Comparison of ENCODE assay signal across 20 cellular contexts in genomic region chr2:10460366-10460796, GRCh38. TPM values are rescaled to one million over a fixed set of nuclear protein-coding genes. Genes with fewer than 3 reads are reported as not detected.
A peak's percentile ranks its signal among the peaks of the same experiment; 100 is the strongest.
DNase-seq lines count a peak whose midpoint lies in the region; ATAC-seq and TF ChIP-seq lines count a peak whose summit lies in the region.
"Had no signal": no experiment of that assay in that cellular context is flagged by ENCODE, and none has a peak within 500 bp of the region (broad histone marks: within the 10 kb centered on the region; RNA-seq: fewer than 3 reads in every experiment).

No MANE protein-coding gene starts in this region.

- TF ChIP-seq CTCF in CD14-positive monocyte (IDR thresholded peaks at IDR 0.05) (no peak), DND-41 (IDR thresholded peaks at IDR 0.05; ENCODE audit: borderline replicate concordance, extremely low read depth, low read length, poor library complexity, severe bottlenecking) (no peak), parathyroid adenoma (IDR thresholded peaks at IDR 0.05) (peak; percentile 16), body of pancreas (IDR thresholded peaks at IDR 0.05) (no peak)

- no peaks in the 10 kb centered on the region for H4K20me1 ChIP-seq in DND-41 (ENCODE audit: insufficient read depth, low read length)

- H3K27me3 ChIP-seq in DND-41 (ENCODE audit: insufficient read depth, low read length, poor library complexity) (no peaks in the 10 kb centered on the region), SJCRH30 (no peaks in the 10 kb centered on the region), parathyroid adenoma (ENCODE audit: control insufficient read depth, insufficient read depth, low read length) (no peaks in the 10 kb centered on the region), body of pancreas (no peaks in the 10 kb centered on the region)

- no peak overlapping the region for H3K27ac Mint-ChIP-seq in CD14-positive monocyte
- no peak overlapping the region for H3K27ac Mint-ChIP-seq in activated CD4-positive, alpha-beta memory T cell treated with anti-CD3 and anti-CD28 coated beads for 36 hours
- H3K27ac Mint-ChIP-seq: CD4-positive, alpha-beta T cell had no signal

- H3K4me3 Mint-ChIP-seq in CD14-positive monocyte: no peak overlapping the region
- no peak overlapping the region for H3K4me3 Mint-ChIP-seq in activated CD4-positive, alpha-beta memory T cell treated with anti-CD3 and anti-CD28 coated beads for 36 hours
- H3K4me3 Mint-ChIP-seq: CD4-positive, alpha-beta T cell had no signal

- no peak overlapping the region for H3K4me3 ChIP-seq in DND-41 (ENCODE audit: low read depth in 1 of 2, low read length in 2 of 2)
- no peak overlapping the region for H3K4me3 ChIP-seq in SJCRH30
- H3K4me3 ChIP-seq in parathyroid adenoma (ENCODE audit: low read depth, low read length): no peak overlapping the region
- H3K4me3 ChIP-seq in body of pancreas: no peak overlapping the region

- intact Hi-C loops in CD14-positive monocyte (cut with micrococcal nuclease): no loop called here
- intact Hi-C loops in activated CD4-positive, alpha-beta memory T cell treated with anti-CD3 and anti-CD28 coated beads for 36 hours (cut with micrococcal nuclease): no loop called here
- intact Hi-C loops in body of pancreas (cut with DNase I): no loop called here

- no peaks in the 10 kb centered on the region for H3K36me3 Mint-ChIP-seq in CD14-positive monocyte
- H3K36me3 Mint-ChIP-seq in activated CD4-positive, alpha-beta memory T cell treated with anti-CD3 and anti-CD28 coated beads for 36 hours: no peaks in the 10 kb centered on the region

- no peaks in the 10 kb centered on the region for H3K9me3 ChIP-seq in DND-41 (ENCODE audit: insufficient read depth, low read length, severe bottlenecking)
- H3K9me3 ChIP-seq in SJCRH30 (replicated peaks): no peaks in the 10 kb centered on the region
- no peaks in the 10 kb centered on the region for H3K9me3 ChIP-seq in parathyroid adenoma (ENCODE audit: control insufficient read depth, low read length)
- no peaks in the 10 kb centered on the region for H3K9me3 ChIP-seq in body of pancreas

- H2AFZ ChIP-seq in DND-41 (ENCODE audit: low read depth, low read length): no peak overlapping the region
- peak overlapping the region; percentile 69 for H2AFZ ChIP-seq in parathyroid adenoma

- no peaks in the 10 kb centered on the region for H3K79me2 ChIP-seq in DND-41 (ENCODE audit: insufficient read depth, low read length)
- H3K79me2 ChIP-seq in parathyroid adenoma: no peaks in the 10 kb centered on the region

- peak; percentile 15 for DNase-seq in CD14-positive monocyte (ENCODE audit: low spot score)
- peak; percentile 25 for DNase-seq in DND-41
- DNase-seq in SJCRH30: peak; percentile 87 to 95
- no peak for DNase-seq in activated CD4-positive, alpha-beta memory T cell treated with anti-CD3 and anti-CD28 coated beads for 36 hours
- no peak for DNase-seq in body of pancreas
- no peak for DNase-seq in NAMALWA (ENCODE audit: low spot score)
- DNase-seq: Calu3; CD4-positive, alpha-beta T cell; DMS53; KG1; NCI-H1048; NCI-H1436 treated with DMSO at 0.1 percent for 48 hours; NCI-H2107; NCI-H2227 treated with DMSO at 0.1 percent for 48 hours; NCI-H524; RPMI8226; SIG-M5; SW 1271 had no signal

- 77 to 79% methylated on average over 17 of the region's 17 CpGs for WGBS in body of pancreas, 2 donors

- POLR2A ChIA-PET in activated CD4-positive, alpha-beta memory T cell treated with anti-CD3 and anti-CD28 coated beads for 36 hours (lab: Charles Lee): no interaction called here

- ATAC-seq in DND-41 (ENCODE audit: insufficient read depth, low read depth) (peak; percentile 68), GM21737 (IDR thresholded peaks at IDR 0.05; ENCODE audit: unreplicated experiment) (no peak), body of pancreas (no peak)

- 0 out of 2 replicates have a peak, but pooled peaks cover 3% of the 10 kb centered on the region for H3K4me1 ChIP-seq in DND-41 (ENCODE audit: insufficient read depth, low read length)
- H3K4me1 ChIP-seq in SJCRH30: peaks cover 28% of the 10 kb centered on the region
- H3K4me1 ChIP-seq in parathyroid adenoma: peaks cover 37% of the 10 kb centered on the region
- H3K4me1 ChIP-seq in body of pancreas: peaks cover 10% of the 10 kb centered on the region

- peaks cover 6 to 21% (median 14%) of the 10 kb centered on the region in 3 donors for H3K27me3 Mint-ChIP-seq in CD14-positive monocyte (ENCODE audit: low read depth in 3 of 3)
- H3K27me3 Mint-ChIP-seq in activated CD4-positive, alpha-beta memory T cell treated with anti-CD3 and anti-CD28 coated beads for 36 hours: peaks cover 14% of the 10 kb centered on the region
- H3K27me3 Mint-ChIP-seq: CD4-positive, alpha-beta T cell had no signal

- no peak overlapping the region for H3K4me2 ChIP-seq in DND-41 (ENCODE audit: insufficient read depth, low read length)
- no peak overlapping the region for H3K4me2 ChIP-seq in parathyroid adenoma (ENCODE audit: low read length)

- H3K9me3 Mint-ChIP-seq in CD14-positive monocyte: no peaks in the 10 kb centered on the region
- no peaks in the 10 kb centered on the region for H3K9me3 Mint-ChIP-seq in activated CD4-positive, alpha-beta memory T cell treated with anti-CD3 and anti-CD28 coated beads for 36 hours
- H3K9me3 Mint-ChIP-seq: CD4-positive, alpha-beta T cell had no signal

- H3K27ac ChIP-seq in DND-41 (ENCODE audit: low read length): no peak overlapping the region
- peak overlapping the region; percentile 36 for H3K27ac ChIP-seq in SJCRH30
- peak overlapping the region; percentile 47 for H3K27ac ChIP-seq in parathyroid adenoma
- no peak overlapping the region for H3K27ac ChIP-seq in body of pancreas

- H3K36me3 ChIP-seq in DND-41 (ENCODE audit: insufficient read depth, low read length): no peaks in the 10 kb centered on the region
- no peaks in the 10 kb centered on the region for H3K36me3 ChIP-seq in SJCRH30
- no peaks in the 10 kb centered on the region for H3K36me3 ChIP-seq in parathyroid adenoma (ENCODE audit: control insufficient read depth, insufficient read depth, low read length)
- no peaks in the 10 kb centered on the region for H3K36me3 ChIP-seq in body of pancreas (replicated peaks in 1 of 2; ENCODE audit: insufficient read depth in 1 of 2, low read depth in 2 of 2)

- H3K4me1 Mint-ChIP-seq in CD14-positive monocyte: no peaks in the 10 kb centered on the region
- H3K4me1 Mint-ChIP-seq in activated CD4-positive, alpha-beta memory T cell treated with anti-CD3 and anti-CD28 coated beads for 36 hours (ENCODE audit: low read depth): peaks cover 5% of the 10 kb centered on the region

- CTCF ChIA-PET in activated CD4-positive, alpha-beta memory T cell treated with anti-CD3 and anti-CD28 coated beads for 36 hours (lab: Charles Lee): interaction anchor here (1.0 kb wide), 1 partner anchor 25 kb away, joined by 4 read pairs; no protein-coding TSS in a partner anchor

- no peak overlapping the region for H3K9ac ChIP-seq in DND-41 (ENCODE audit: low read depth, low read length)
- H3K9ac ChIP-seq in parathyroid adenoma: no peak overlapping the region

- no peak for TF ChIP-seq POLR2A in body of pancreas (IDR thresholded peaks at IDR 0.05)

RNA-seq across cellular contexts. Expression of gene ODC1, which starts 12.3 kb away (rescaled TPM):
- 10 to 100 TPM; 22.7 to 23.6 TPM for polyA plus RNA-seq in CD14-positive monocyte
- 362 and 380 TPM in 2 replicates for total RNA-seq in SJCRH30 (2014; rRNA removed; shearing (Covaris generic))
- total RNA-seq in activated CD4-positive, alpha-beta memory T cell treated with anti-CD3 and anti-CD28 coated beads for 36 hours: 100 to 1,000 TPM; 138 to 142 TPM
- total RNA-seq in body of pancreas: 10 to 100 TPM; 31.9 to 59.7 TPM

Comparison
In these comparisons a context has a peak if more than half of its experiments do, and no peak if none do; other contexts are left out.
1. DNase-seq: peak in CD14-positive monocyte (single experiment), DND-41 (single experiment) and SJCRH30 (2 of 2); none in activated CD4-positive, alpha-beta memory T cell treated with anti-CD3 and anti-CD28 coated beads for 36 hours (single experiment), body of pancreas (0 of 4) and NAMALWA (single experiment).
2. H3K27ac ChIP-seq: peak in SJCRH30 (single experiment) and parathyroid adenoma (single experiment); none in DND-41 (single experiment) and body of pancreas (0 of 4).